In the genomic region with DNA sequence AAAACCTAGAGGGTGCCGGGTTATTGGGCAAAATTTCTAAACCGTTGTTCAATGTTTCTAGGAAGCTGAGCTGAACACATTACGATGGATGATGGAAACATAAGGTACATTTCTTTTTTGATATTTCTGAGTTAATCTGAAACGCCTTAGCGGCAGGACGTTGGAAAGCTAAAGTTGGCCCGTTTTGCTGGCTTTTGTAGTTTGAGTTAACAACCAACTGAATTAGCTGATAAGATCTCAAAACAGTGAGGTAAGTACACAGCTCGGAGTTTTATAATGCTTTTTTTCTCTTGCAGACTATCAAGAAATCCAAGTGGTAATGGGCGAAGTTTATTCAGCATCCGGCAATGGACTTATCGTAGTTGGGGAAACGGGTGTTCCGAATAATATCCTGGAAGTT, we compare ENCODE assay signal across 8 cellular contexts.
A peak's percentile ranks its signal among the peaks of the same experiment; 100 is the strongest.
DNase-seq lines count a peak whose midpoint lies in the region; ATAC-seq, FAIRE-seq and TF ChIP-seq lines count a peak whose summit lies in the region.

No MANE protein-coding gene starts in this region.

- DNase-seq in HCT116 (ENCODE audit: low read depth, low spot score) (no peak), WTC11 (ENCODE audit: low spot score) (no peak), right cardiac atrium (no peak), small intestine (no peak), NCI-H82 (lab: John Stamatoyannopoulos, UW) (no peak), SHP77 (lab: John Stamatoyannopoulos, UW) (no peak), cerebellum (ENCODE audit: low spot score) (no peak)

- H3K4me3 ChIP-seq in HCT116 (replicated peaks in 1 of 2; ENCODE audit: low read depth in 1 of 2, low read length in 2 of 2) (peak overlapping the region; percentile 70 to 98), right cardiac atrium (ENCODE audit: low read length) (peak overlapping the region; percentile 77), small intestine (ENCODE audit: low read depth in 1 of 2, low read length in 2 of 2) (peak overlapping the region; percentile 73 to 81)

- H3K4me2 ChIP-seq in HCT116 (ENCODE audit: low read length): peak overlapping the region; percentile 95

- H3K4me1 ChIP-seq in HCT116 (ENCODE audit: control insufficient read depth in 1 of 2, insufficient read depth in 2 of 2, low read length in 2 of 2) (peaks cover 6 to 21% of the 10 kb centered on the region in 2 experiments; a peak in 3 of 4 replicates), right cardiac atrium (ENCODE audit: control insufficient read depth, insufficient read depth, low read length) (no peaks in the 10 kb centered on the region), small intestine (ENCODE audit: control insufficient read depth in 2 of 2, insufficient read depth in 1 of 2, low read depth in 1 of 2, low read length in 1 of 2) (peaks cover 0 to 4% of the 10 kb centered on the region in 2 donors)

- no peaks in the 10 kb centered on the region for H3K9me2 ChIP-seq in HCT116 (ENCODE audit: insufficient read depth)

- H3K27me3 ChIP-seq in HCT116 (ENCODE audit: insufficient read depth, low read length) (no peaks in the 10 kb centered on the region), right cardiac atrium (ENCODE audit: control insufficient read depth, insufficient read depth) (no peaks in the 10 kb centered on the region), small intestine (ENCODE audit: control insufficient read depth in 2 of 2, insufficient read depth in 2 of 2, low read length in 2 of 2) (no peaks in the 10 kb centered on the region)

- peaks cover 6% of the 10 kb centered on the region for H3K9me3 Mint-ChIP-seq in WTC11

- WGBS in right cardiac atrium: 3% methylated on average over 13 of the region's 13 CpGs
- 1 to 4% (median 1%) methylated on average over 13 of the region's 13 CpGs for WGBS in small intestine, 3 donors

- TF ChIP-seq CTCF in HCT116 (IDR thresholded peaks at IDR 0.05 in 2 of 3, conservative IDR thresholded peaks at IDR 0.05 in 1 of 3; ENCODE audit: borderline replicate concordance in 1 of 3, insufficient read depth in 1 of 3, low read depth in 2 of 3, low read length in 2 of 3) (no peak), WTC11 (IDR thresholded peaks at IDR 0.05) (no peak)

- peaks cover 27% of the 10 kb centered on the region for H3K4me1 Mint-ChIP-seq in WTC11

- H3K36me3 ChIP-seq in HCT116 (ENCODE audit: control insufficient read depth in 1 of 2, insufficient read depth in 2 of 2, low read length in 2 of 2) (peaks cover 5 to 21% of the 10 kb centered on the region in 2 experiments; a peak in 3 of 4 replicates), small intestine (ENCODE audit: control insufficient read depth in 2 of 2, insufficient read depth in 2 of 2, low read length in 2 of 2) (no peaks in the 10 kb centered on the region)

- H3K27ac ChIP-seq in HCT116 (ENCODE audit: low read depth, low read length) (peak overlapping the region; percentile 84), right cardiac atrium (ENCODE audit: low read length) (peak overlapping the region; percentile 94), small intestine (ENCODE audit: low read depth in 1 of 2, low read length in 1 of 2) (peak overlapping the region; percentile 96 to 97)

- peak overlapping the region; percentile 95 for H3K9ac ChIP-seq in HCT116 (ENCODE audit: low read length)

- FAIRE-seq in small intestine (lab: Jason Lieb, UNC): no peak

- no peak for ATAC-seq in HCT116
- no peak for ATAC-seq in WTC11
- no peak for ATAC-seq in right cardiac atrium
- ATAC-seq in HG02840 (IDR thresholded peaks at IDR 0.05; ENCODE audit: low FRiP score, unreplicated experiment): no peak

- CTCF ChIA-PET in HCT116 (lab: Charles Lee): no interaction called here
- CTCF ChIA-PET in WTC11 (lab: Charles Lee): interaction anchor here (1.2 kb wide), 1 partner anchor 73 kb away, joined by 3 read pairs; the partner anchor contains the start of gene PRSS12

- peak overlapping the region; percentile 90 for H3K4me3 Mint-ChIP-seq in WTC11

- H3K9me3 ChIP-seq in HCT116 (ENCODE audit: control insufficient read depth in 1 of 2, insufficient read depth in 1 of 2, low read depth in 1 of 2, low read length in 2 of 2) (no peaks in the 10 kb centered on the region), right cardiac atrium (ENCODE audit: control insufficient read depth, low read length) (no peaks in the 10 kb centered on the region), small intestine (ENCODE audit: control insufficient read depth, low read depth) (no peaks in the 10 kb centered on the region)

- H3K27me3 Mint-ChIP-seq in WTC11 (ENCODE audit: low read depth): no peaks in the 10 kb centered on the region; the same call in 1 of the 2 replicates

- no peak for TF ChIP-seq POLR2A in HCT116 (IDR thresholded peaks at IDR 0.05; ENCODE audit: borderline replicate concordance, extremely low read depth, insufficient read depth, insufficient read length)

- peak overlapping the region; percentile 96 for H3K27ac Mint-ChIP-seq in WTC11

- H4K20me1 ChIP-seq in HCT116 (ENCODE audit: insufficient read depth): peaks cover 4% of the 10 kb centered on the region; the same call in 1 of the 2 replicates

- RAD21 ChIA-PET in HCT116 (lab: Charles Lee; ENCODE audit: low non-redundant PET in 1 of 2, low total read pairs in 2 of 2, uncharacterized antibody in 2 of 2, unreplicated experiment in 2 of 2): no interaction called here

- intact Hi-C loops in HCT116 (cut with micrococcal nuclease) (no loop called here), right cardiac atrium (cut with DNase I) (no loop called here)

- TF ChIP-seq RAD21 in HCT116 (IDR thresholded peaks at IDR 0.05; ENCODE audit: low read depth): no peak

- POLR2A ChIA-PET in HCT116 (lab: Charles Lee): no interaction called here
- POLR2A ChIA-PET in WTC11 (lab: Charles Lee): no interaction called here

- peaks cover 28% of the 10 kb centered on the region for H3K36me3 Mint-ChIP-seq in WTC11

- H2AFZ ChIP-seq in HCT116 (ENCODE audit: low read depth, low read length, poor library complexity, severe bottlenecking): no peak overlapping the region

- H3K79me2 ChIP-seq in HCT116 (ENCODE audit: insufficient read depth, low read length): peaks cover 18% of the 10 kb centered on the region

- BruUV-seq in HCT116 (replicated peaks; lab: Mats Ljungman, UMichigan): no TSS peak

TF ChIP-seq in HCT116, 20 proteins besides CTCF, POLR2A, EP300 and RAD21 (continues in another document):
- TF ChIP-seq POLR2AphosphoS5 (IDR thresholded peaks at IDR 0.05; ENCODE audit: low read depth, low read length): no peak
- TF ChIP-seq EZH2phosphoT487 (IDR thresholded peaks at IDR 0.05; ENCODE audit: borderline replicate concordance): no peak
- TF ChIP-seq, protein P1, sequence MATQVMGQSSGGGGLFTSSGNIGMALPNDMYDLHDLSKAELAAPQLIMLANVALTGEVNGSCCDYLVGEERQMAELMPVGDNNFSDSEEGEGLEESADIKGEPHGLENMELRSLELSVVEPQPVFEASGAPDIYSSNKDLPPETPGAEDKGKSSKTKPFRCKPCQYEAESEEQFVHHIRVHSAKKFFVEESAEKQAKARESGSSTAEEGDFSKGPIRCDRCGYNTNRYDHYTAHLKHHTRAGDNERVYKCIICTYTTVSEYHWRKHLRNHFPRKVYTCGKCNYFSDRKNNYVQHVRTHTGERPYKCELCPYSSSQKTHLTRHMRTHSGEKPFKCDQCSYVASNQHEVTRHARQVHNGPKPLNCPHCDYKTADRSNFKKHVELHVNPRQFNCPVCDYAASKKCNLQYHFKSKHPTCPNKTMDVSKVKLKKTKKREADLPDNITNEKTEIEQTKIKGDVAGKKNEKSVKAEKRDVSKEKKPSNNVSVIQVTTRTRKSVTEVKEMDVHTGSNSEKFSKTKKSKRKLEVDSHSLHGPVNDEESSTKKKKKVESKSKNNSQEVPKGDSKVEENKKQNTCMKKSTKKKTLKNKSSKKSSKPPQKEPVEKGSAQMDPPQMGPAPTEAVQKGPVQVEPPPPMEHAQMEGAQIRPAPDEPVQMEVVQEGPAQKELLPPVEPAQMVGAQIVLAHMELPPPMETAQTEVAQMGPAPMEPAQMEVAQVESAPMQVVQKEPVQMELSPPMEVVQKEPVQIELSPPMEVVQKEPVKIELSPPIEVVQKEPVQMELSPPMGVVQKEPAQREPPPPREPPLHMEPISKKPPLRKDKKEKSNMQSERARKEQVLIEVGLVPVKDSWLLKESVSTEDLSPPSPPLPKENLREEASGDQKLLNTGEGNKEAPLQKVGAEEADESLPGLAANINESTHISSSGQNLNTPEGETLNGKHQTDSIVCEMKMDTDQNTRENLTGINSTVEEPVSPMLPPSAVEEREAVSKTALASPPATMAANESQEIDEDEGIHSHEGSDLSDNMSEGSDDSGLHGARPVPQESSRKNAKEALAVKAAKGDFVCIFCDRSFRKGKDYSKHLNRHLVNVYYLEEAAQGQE (IDR thresholded peaks at IDR 0.05; ENCODE audit: low read depth): no peak
- no peak for TF ChIP-seq SIN3A (IDR thresholded peaks at IDR 0.05; ENCODE audit: low read depth)
- TF ChIP-seq FOSL1 (IDR thresholded peaks at IDR 0.05; ENCODE audit: low read depth): no peak

TF ChIP-seq in WTC11, 78 proteins besides CTCF, POLR2A, EP300 and RAD21 (continues in another document):
- no peak for TF ChIP-seq AFF4 (CRISPR knock-in tag; IDR thresholded peaks at IDR 0.05; ENCODE audit: borderline replicate concordance)
- no peak for TF ChIP-seq FOXP1 (CRISPR knock-in tag; IDR thresholded peaks at IDR 0.05; ENCODE audit: borderline replicate concordance)
- TF ChIP-seq RORB (CRISPR knock-in tag; IDR thresholded peaks at IDR 0.05): no peak
